In genomic region chr17:43140396-43141332, GRCh38 we compare ENCODE assay signal across 23 cellular contexts. TPM values are rescaled to one million over a fixed set of nuclear protein-coding genes. Genes with fewer than 3 reads are reported as not detected.
DNase-seq lines count a peak whose midpoint lies in the region; ATAC-seq and TF ChIP-seq lines count a peak whose summit lies in the region.
"Had no signal": no experiment of that assay in that cellular context is flagged by ENCODE, and none has a peak within 500 bp of the region (broad histone marks: within the 10 kb centered on the region; RNA-seq: fewer than 3 reads in every experiment).

No MANE protein-coding gene starts in this region.

- H3K9me3 ChIP-seq in right atrium auricular region = no peaks in the 10 kb centered on the region
- H3K9me3 ChIP-seq: heart left ventricle had no signal

- no peaks in the 10 kb centered on the region for H3K27me3 ChIP-seq in right atrium auricular region
- H3K27me3 ChIP-seq: heart left ventricle had no signal

- H3K9me3 Mint-ChIP-seq in activated T-cell treated with anti-CD3 and anti-CD28 coated beads, Interleukin-2, amount 50 U/mL, for 72 hours = no peaks in the 10 kb centered on the region
- H3K9me3 Mint-ChIP-seq in activated T-cell treated with anti-CD3 and anti-CD28 coated beads, Interleukin-2, amount 50 U/mL, for 4 hours = no peaks in the 10 kb centered on the region
- no peaks in the 10 kb centered on the region for H3K9me3 Mint-ChIP-seq in activated CD8-positive, alpha-beta memory T cell treated with anti-CD3 and anti-CD28 coated beads, Interleukin-2, amount 10 ng/mL, durations not matched to agents 7 days and 5 days (ENCODE audit: low read depth)
- H3K9me3 Mint-ChIP-seq in stimulated activated effector memory CD8-positive, alpha-beta T cell treated with anti-CD3 and anti-CD28 coated beads, Interleukin-12 subunit alpha, Interleukin-12 subunit beta, amount 100 ng/mL, for 72 hours = no peaks in the 10 kb centered on the region
- H3K9me3 Mint-ChIP-seq: activated naive CD4-positive, alpha-beta T cell treated with anti-CD3 and anti-CD28 coated beads, Interleukin-2, amount 50 U/mL, for 24 hours; naive B cell had no signal

- DNase-seq in activated T-cell treated with anti-CD3 and anti-CD28 coated beads, Interleukin-2, amount 50 U/mL, for 72 hours = no peak
- DNase-seq in activated T-cell treated with anti-CD3 and anti-CD28 coated beads, Interleukin-2, amount 50 U/mL, for 4 hours = no peak
- DNase-seq in NOMO-1 treated with dmso at 0.1 percent for 144 hours (lab: John Stamatoyannopoulos, UW; ENCODE audit: unreplicated experiment) (peak; percentile 20), right atrium auricular region (ENCODE audit: low spot score) (no peak), Right ventricle myocardium superior (no peak)
- DNase-seq in activated CD8-positive, alpha-beta memory T cell treated with anti-CD3 and anti-CD28 coated beads, Interleukin-2, amount 10 ng/mL, durations not matched to agents 7 days and 5 days = peak; percentile 29
- no peak for DNase-seq in stimulated activated effector memory CD8-positive, alpha-beta T cell treated with anti-CD3 and anti-CD28 coated beads, Interleukin-12 subunit alpha, Interleukin-12 subunit beta, amount 100 ng/mL, for 72 hours (ENCODE audit: low spot score in 2 of 2)
- DNase-seq: activated CD4-positive, alpha-beta T cell treated with anti-CD3 and anti-CD28 coated beads for 1 hour; activated CD8-positive, alpha-beta T cell treated with anti-CD3 and anti-CD28 coated beads, Interleukin-2, amount 10 ng/mL, durations not matched to agents 7 days and 5 days; caudate nucleus; EL; heart left ventricle; left colon; mesendoderm; naive B cell; NCI-H1436; NCI-H2107; NCI-H510A treated with DMSO at 0.1 percent for 48 hours; right cardiac atrium; T-helper 9 cell had no signal

- H3K27ac ChIP-seq in right atrium auricular region = no peak overlapping the region
- H3K27ac ChIP-seq: heart left ventricle had no signal

- H3K4me3 Mint-ChIP-seq in activated T-cell treated with anti-CD3 and anti-CD28 coated beads, Interleukin-2, amount 50 U/mL, for 72 hours = no peak overlapping the region
- no peak overlapping the region for H3K4me3 Mint-ChIP-seq in activated T-cell treated with anti-CD3 and anti-CD28 coated beads, Interleukin-2, amount 50 U/mL, for 4 hours
- H3K4me3 Mint-ChIP-seq in activated CD8-positive, alpha-beta memory T cell treated with anti-CD3 and anti-CD28 coated beads, Interleukin-2, amount 10 ng/mL, durations not matched to agents 7 days and 5 days = no peak overlapping the region
- H3K4me3 Mint-ChIP-seq in stimulated activated effector memory CD8-positive, alpha-beta T cell treated with anti-CD3 and anti-CD28 coated beads, Interleukin-12 subunit alpha, Interleukin-12 subunit beta, amount 100 ng/mL, for 72 hours = no peak overlapping the region
- H3K4me3 Mint-ChIP-seq: activated CD8-positive, alpha-beta T cell treated with anti-CD3 and anti-CD28 coated beads, Interleukin-2, amount 10 ng/mL, durations not matched to agents 7 days and 5 days; activated naive CD4-positive, alpha-beta T cell treated with anti-CD3 and anti-CD28 coated beads, Interleukin-2, amount 50 U/mL, for 24 hours; naive B cell had no signal

- H3K36me3 Mint-ChIP-seq in activated T-cell treated with anti-CD3 and anti-CD28 coated beads, Interleukin-2, amount 50 U/mL, for 72 hours (ENCODE audit: insufficient read depth in 2 of 2) = peaks cover 3% of the 10 kb centered on the region in 2 donors
- peaks cover 12% of the 10 kb centered on the region for H3K36me3 Mint-ChIP-seq in activated T-cell treated with anti-CD3 and anti-CD28 coated beads, Interleukin-2, amount 50 U/mL, for 4 hours (ENCODE audit: insufficient read depth)
- peaks cover 1% of the 10 kb centered on the region for H3K36me3 Mint-ChIP-seq in activated CD8-positive, alpha-beta memory T cell treated with anti-CD3 and anti-CD28 coated beads, Interleukin-2, amount 10 ng/mL, durations not matched to agents 7 days and 5 days
- H3K36me3 Mint-ChIP-seq in stimulated activated effector memory CD8-positive, alpha-beta T cell treated with anti-CD3 and anti-CD28 coated beads, Interleukin-12 subunit alpha, Interleukin-12 subunit beta, amount 100 ng/mL, for 72 hours = peaks cover 12% of the 10 kb centered on the region
- H3K36me3 Mint-ChIP-seq: naive B cell had no signal

- intact Hi-C loops in Right ventricle myocardium superior (cut with DNase I) = no loop called here

- H3K27me3 Mint-ChIP-seq in activated T-cell treated with anti-CD3 and anti-CD28 coated beads, Interleukin-2, amount 50 U/mL, for 72 hours (ENCODE audit: low read depth) = no peaks in the 10 kb centered on the region
- H3K27me3 Mint-ChIP-seq in activated T-cell treated with anti-CD3 and anti-CD28 coated beads, Interleukin-2, amount 50 U/mL, for 4 hours (ENCODE audit: low read depth) = no peaks in the 10 kb centered on the region
- no peaks in the 10 kb centered on the region for H3K27me3 Mint-ChIP-seq in activated CD8-positive, alpha-beta memory T cell treated with anti-CD3 and anti-CD28 coated beads, Interleukin-2, amount 10 ng/mL, durations not matched to agents 7 days and 5 days
- H3K27me3 Mint-ChIP-seq: activated naive CD4-positive, alpha-beta T cell treated with anti-CD3 and anti-CD28 coated beads, Interleukin-2, amount 50 U/mL, for 24 hours; naive B cell had no signal

- TF ChIP-seq CTCF in right atrium auricular region (IDR thresholded peaks at IDR 0.05) = no peak

- no peaks in the 10 kb centered on the region for H3K4me1 ChIP-seq in right atrium auricular region
- H3K4me1 ChIP-seq: heart left ventricle had no signal

- H3K4me3 ChIP-seq in right atrium auricular region = no peak overlapping the region
- H3K4me3 ChIP-seq: heart left ventricle had no signal

- H3K27ac Mint-ChIP-seq in activated T-cell treated with anti-CD3 and anti-CD28 coated beads, Interleukin-2, amount 50 U/mL, for 72 hours = peak overlapping the region; percentile 82
- no peak overlapping the region for H3K27ac Mint-ChIP-seq in activated CD8-positive, alpha-beta memory T cell treated with anti-CD3 and anti-CD28 coated beads, Interleukin-2, amount 10 ng/mL, durations not matched to agents 7 days and 5 days
- peak overlapping the region; percentile 68 for H3K27ac Mint-ChIP-seq in stimulated activated effector memory CD8-positive, alpha-beta T cell treated with anti-CD3 and anti-CD28 coated beads, Interleukin-12 subunit alpha, Interleukin-12 subunit beta, amount 100 ng/mL, for 72 hours
- H3K27ac Mint-ChIP-seq: activated CD8-positive, alpha-beta T cell treated with anti-CD3 and anti-CD28 coated beads, Interleukin-2, amount 10 ng/mL, durations not matched to agents 7 days and 5 days; activated naive CD4-positive, alpha-beta T cell treated with anti-CD3 and anti-CD28 coated beads, Interleukin-2, amount 50 U/mL, for 24 hours had no signal

- CTCF ChIA-PET in activated CD8-positive, alpha-beta memory T cell treated with anti-CD3 and anti-CD28 coated beads, Interleukin-2, amount 10 ng/mL, durations not matched to agents 7 days and 5 days (lab: Charles Lee) = no interaction called here

- H3K4me1 Mint-ChIP-seq in activated T-cell treated with anti-CD3 and anti-CD28 coated beads, Interleukin-2, amount 50 U/mL, for 72 hours (ENCODE audit: low read depth) = peaks cover 11% of the 10 kb centered on the region
- H3K4me1 Mint-ChIP-seq in activated T-cell treated with anti-CD3 and anti-CD28 coated beads, Interleukin-2, amount 50 U/mL, for 4 hours (ENCODE audit: low read depth) = peaks cover 6% of the 10 kb centered on the region
- peaks cover 9% of the 10 kb centered on the region for H3K4me1 Mint-ChIP-seq in activated CD8-positive, alpha-beta memory T cell treated with anti-CD3 and anti-CD28 coated beads, Interleukin-2, amount 10 ng/mL, durations not matched to agents 7 days and 5 days
- peaks cover 5% of the 10 kb centered on the region for H3K4me1 Mint-ChIP-seq in stimulated activated effector memory CD8-positive, alpha-beta T cell treated with anti-CD3 and anti-CD28 coated beads, Interleukin-12 subunit alpha, Interleukin-12 subunit beta, amount 100 ng/mL, for 72 hours

- ATAC-seq in activated T-cell treated with anti-CD3 and anti-CD28 coated beads, Interleukin-2, amount 50 U/mL, for 72 hours (replicated peaks in 1 of 2) = no peak
- ATAC-seq in activated T-cell treated with anti-CD3 and anti-CD28 coated beads, Interleukin-2, amount 50 U/mL, for 4 hours = no peak
- no peak for ATAC-seq in activated CD8-positive, alpha-beta memory T cell treated with anti-CD3 and anti-CD28 coated beads, Interleukin-2, amount 10 ng/mL, durations not matched to agents 7 days and 5 days
- ATAC-seq in stimulated activated effector memory CD8-positive, alpha-beta T cell treated with anti-CD3 and anti-CD28 coated beads, Interleukin-12 subunit alpha, Interleukin-12 subunit beta, amount 100 ng/mL, for 72 hours = no peak
- ATAC-seq in HG02885 (IDR thresholded peaks at IDR 0.05; ENCODE audit: poor library complexity, unreplicated experiment) = no peak
- no peak for ATAC-seq in Right ventricle myocardium superior (ENCODE audit: poor library complexity)
- ATAC-seq: activated CD8-positive, alpha-beta T cell treated with anti-CD3 and anti-CD28 coated beads, Interleukin-2, amount 10 ng/mL, durations not matched to agents 7 days and 5 days; heart left ventricle; left colon; right cardiac atrium; SK-N-SH treated with all-trans-retinoic acid at 6 μM for 48 hours had no signal

- H3K36me3 ChIP-seq in right atrium auricular region = no peaks in the 10 kb centered on the region

RNA-seq across cellular contexts. Expression of gene BRCA1, which starts 15.5 kb away (rescaled TPM):
- total RNA-seq in activated T-cell treated with anti-CD3 and anti-CD28 coated beads, Interleukin-2, amount 50 U/mL, for 72 hours = 100 to 1,000 TPM; 111 to 137 TPM
- total RNA-seq in activated T-cell treated with anti-CD3 and anti-CD28 coated beads, Interleukin-2, amount 50 U/mL, for 4 hours = 10 to 100 TPM; 29.5 to 37.4 (median 36.5) TPM
- total RNA-seq in activated CD8-positive, alpha-beta memory T cell treated with anti-CD3 and anti-CD28 coated beads, Interleukin-2, amount 10 ng/mL, durations not matched to agents 7 days and 5 days = 100 to 1,000 TPM in 1 of 2 experiments, 10 to 100 TPM in 1; 84.3 to 102 TPM
- total RNA-seq in right atrium auricular region (1 to 10 TPM; 5.4 to 8.4 TPM), Right ventricle myocardium superior (7.3 TPM)

RNA-seq across cellular contexts. Expression of gene NBR1, which starts 30.4 kb away (rescaled TPM):
- total RNA-seq in activated T-cell treated with anti-CD3 and anti-CD28 coated beads, Interleukin-2, amount 50 U/mL, for 72 hours = 10 to 100 TPM; 86.3 to 92.1 TPM
- 10 to 100 TPM; 26.8 to 31.9 (median 28.0) TPM for total RNA-seq in activated T-cell treated with anti-CD3 and anti-CD28 coated beads, Interleukin-2, amount 50 U/mL, for 4 hours
- 10 to 100 TPM; 46.0 to 53.0 TPM for total RNA-seq in activated CD8-positive, alpha-beta memory T cell treated with anti-CD3 and anti-CD28 coated beads, Interleukin-2, amount 10 ng/mL, durations not matched to agents 7 days and 5 days
- total RNA-seq in right atrium auricular region = 100 to 1,000 TPM in 1 of 2 donors, 10 to 100 TPM in 1; 94.0 to 101 TPM
- total RNA-seq in Right ventricle myocardium superior = 91.1 TPM

Comparison
In these comparisons a context has a peak if more than half of its experiments do, and no peak if none do; other contexts are left out.
1. DNase-seq: peak in NOMO-1 treated with dmso at 0.1 percent for 144 hours (single experiment) and activated CD8-positive, alpha-beta memory T cell treated with anti-CD3 and anti-CD28 coated beads, Interleukin-2, amount 10 ng/mL, durations not matched to agents 7 days and 5 days (single experiment); none in activated T-cell treated with anti-CD3 and anti-CD28 coated beads, Interleukin-2, amount 50 U/mL, for 72 hours (0 of 2), activated T-cell treated with anti-CD3 and anti-CD28 coated beads, Interleukin-2, amount 50 U/mL, for 4 hours (single experiment), stimulated activated effector memory CD8-positive, alpha-beta T cell treated with anti-CD3 and anti-CD28 coated beads, Interleukin-12 subunit alpha, Interleukin-12 subunit beta, amount 100 ng/mL, for 72 hours (0 of 2), right atrium auricular region (single experiment) and Right ventricle myocardium superior (single experiment).